Comparison of ENCODE assay signal across 21 cellular contexts in the genomic region with DNA sequence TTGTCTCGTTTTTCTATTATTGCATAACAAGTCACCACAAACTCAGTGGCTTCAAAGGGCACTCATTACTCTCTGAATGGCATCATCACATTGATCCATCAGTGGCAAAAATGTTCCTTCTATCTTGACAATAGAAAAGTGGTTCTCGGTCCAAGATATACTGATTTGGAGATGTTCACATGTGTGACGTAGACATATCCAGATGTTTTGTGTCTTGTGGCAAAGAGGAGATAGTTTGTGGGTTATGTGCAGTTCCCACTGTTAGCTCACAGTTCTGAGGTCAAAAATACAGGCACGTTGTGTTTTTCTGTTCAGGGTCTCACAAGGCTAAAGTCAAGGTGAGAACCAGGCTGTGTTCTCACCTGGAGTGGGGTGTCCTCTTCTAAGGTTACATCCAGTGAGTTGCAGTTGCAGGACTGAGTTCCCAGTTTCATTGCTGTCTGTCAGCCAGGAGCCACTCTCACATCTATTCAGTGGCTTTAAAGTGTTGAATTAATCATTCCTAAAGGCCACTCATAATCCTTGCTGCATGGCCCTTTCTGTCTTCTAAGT. TPM values are rescaled to one million over a fixed set of nuclear protein-coding genes. Genes with fewer than 3 reads are reported as not detected.
"Had no signal": no experiment of that assay in that cellular context is flagged by ENCODE, and none has a peak within 500 bp of the region (broad histone marks: within the 10 kb centered on the region; RNA-seq: fewer than 3 reads in every experiment).

No MANE protein-coding gene starts in this region.

- ATAC-seq: K562 had no signal

- H3K9ac ChIP-seq: KMS-11, SK-N-SH had no signal

- H3K4me2 ChIP-seq: KMS-11, SK-N-SH had no signal

- H3K4me3 ChIP-seq: K562 had no signal

- FAIRE-seq: K562, RCC 7860 had no signal

- DNase-seq: Kasumi-1, MV-4-11, NCI-H1048, NCI-H1105, NCI-H1417 treated with DMSO at 0.1 percent for 48 hours, NCI-H146, NCI-H1694 treated with DMSO at 0.1 percent for 48 hours, NCI-H1930, NCI-H2081, NCI-H2107, NCI-H2227 treated with DMSO at 0.1 percent for 48 hours, NCI-H524 treated with DMSO at 0.1 percent for 48 hours, NCI-H69, NCI-H774, RPMI8226, SHP77, SK-N-SH, SW 1271 had no signal

- H3K27ac ChIP-seq: KMS-11 had no signal

- H3K9me3 ChIP-seq: SK-N-SH had no signal

RNA-seq across cellular contexts. Expression of a gene that starts 55.3 kb away (rescaled TPM):
- polyA plus RNA-seq: K562 had no signal
